In genomic region chr13:103291226-103291625, GRCh38 we compare ENCODE assay signal across 22 cellular contexts.
DNase-seq lines count a peak whose midpoint lies in the region; ATAC-seq, FAIRE-seq and TF ChIP-seq lines count a peak whose summit lies in the region.
"Had no signal": no experiment of that assay in that cellular context is flagged by ENCODE, and none has a peak within 500 bp of the region (broad histone marks: within the 10 kb centered on the region; RNA-seq: fewer than 3 reads in every experiment).

No MANE protein-coding gene starts in this region.

- no peak overlapping the region for H3K14ac ChIP-seq in neuronal stem cell (ENCODE audit: low read length)

- no peaks in the 10 kb centered on the region for H3K79me2 ChIP-seq in GM12878 (ENCODE audit: control insufficient read depth, insufficient read depth, low read length)

- H2BK12ac ChIP-seq in neuronal stem cell (ENCODE audit: low read length) = no peak overlapping the region

- BruUV-seq in GM12878 (replicated peaks; lab: Mats Ljungman, UMichigan) = no TSS peak

- H2BK120ac ChIP-seq in neuronal stem cell (ENCODE audit: low read depth, low read length) = no peak overlapping the region

- no peak overlapping the region for H3K9ac ChIP-seq in BLaER1 treated with 17β-estradiol and CSF1 and Interleukin-3, amounts not matched to agents 10 nM and 100 nM
- H3K9ac ChIP-seq in GM12878 (ENCODE audit: control insufficient read depth, insufficient read depth, low read length) (no peak overlapping the region), neuronal stem cell (ENCODE audit: low read depth, low read length, poor library complexity) (no peak overlapping the region)

- no peak overlapping the region for H3K18ac ChIP-seq in neuronal stem cell (ENCODE audit: low read length)

- H2AK5ac ChIP-seq in neuronal stem cell (ENCODE audit: low read depth, low read length) = no peak overlapping the region

- FAIRE-seq in GM12878 (lab: Jason Lieb, UNC) = no peak
- FAIRE-seq: A549, G401.6 had no signal

- no peak for TF ChIP-seq POLR2A in GM12878 (IDR thresholded peaks at IDR 0.05; ENCODE audit: low read depth, low read length)
- no peak for TF ChIP-seq POLR2A in lower leg skin (IDR thresholded peaks at IDR 0.05)

- no peak for DNase-seq in GM12878 (ENCODE audit: low read depth, low spot score)
- DNase-seq in mesothelial cell of epicardium (ENCODE audit: low spot score in 2 of 2, unreplicated experiment in 2 of 2) = no peak
- DNase-seq in neuronal stem cell (ENCODE audit: low spot score) = no peak
- no peak for DNase-seq in lower leg skin (ENCODE audit: low spot score in 2 of 2)
- DNase-seq in dedifferentiated amniotic fluid mesenchymal stem cell (ENCODE audit: extremely low spot score) = no peak
- DNase-seq: 8988T; ACHN; AML-193; BE2C; Caco-2; CD4-positive, CD25-positive, alpha-beta regulatory T cell; CD8-positive, alpha-beta T cell; DMS153; DND-41; GOT3; HCEC 1CT had no signal

- no peak for TF ChIP-seq EP300 in GM12878 (IDR thresholded peaks at IDR 0.05; ENCODE audit: borderline replicate concordance in 1 of 2, control insufficient read depth in 1 of 2, low read depth in 2 of 2, low read length in 2 of 2)

- no peaks in the 10 kb centered on the region for H3K27me3 Mint-ChIP-seq in mesothelial cell of epicardium (ENCODE audit: low read depth)
- H3K27me3 Mint-ChIP-seq: CD4-positive, CD25-positive, alpha-beta regulatory T cell had no signal

- RAD21 ChIA-PET in GM12878 (lab: Charles Lee; ENCODE audit: unreplicated experiment) = interaction anchor here (1.1 to 2.0 kb wide), 5 partner anchors 8 to 389 kb away, joined by 3 to 24 read pairs (median 4); no protein-coding TSS in a partner anchor

- H3K27ac ChIP-seq in BLaER1 treated with 17β-estradiol and CSF1 and Interleukin-3, amounts not matched to agents 10 nM and 100 nM = no peak overlapping the region
- H3K27ac ChIP-seq in GM12878 (ENCODE audit: control insufficient read depth, insufficient read depth) (no peak overlapping the region), neuronal stem cell (replicated peaks; ENCODE audit: low read length) (no peak overlapping the region)
- H3K27ac ChIP-seq: A549, C4-2B had no signal

- CTCF ChIA-PET in GM12878 (lab: Yijun Ruan, JAX) = interaction anchor here (0.8 to 1.2 kb wide), 4 partner anchors 13 to 102 kb away, joined by 3 read pairs; no protein-coding TSS in a partner anchor

- no peaks in the 10 kb centered on the region for H3K36me3 Mint-ChIP-seq in mesothelial cell of epicardium
- H3K36me3 Mint-ChIP-seq: CD4-positive, CD25-positive, alpha-beta regulatory T cell; CD8-positive, alpha-beta T cell had no signal

- intact Hi-C loops in GM12878 (cut with micrococcal nuclease; ENCODE audit: unreplicated experiment) = no loop called here
- intact Hi-C loops in lower leg skin (cut with DNase I; ENCODE audit: low total_unique reads) = no loop called here

- no peaks in the 10 kb centered on the region for H3K27me3 ChIP-seq in BLaER1 treated with 17β-estradiol and CSF1 and Interleukin-3, amounts not matched to agents 10 nM and 100 nM
- H3K27me3 ChIP-seq in GM12878 (replicated peaks in 1 of 2; ENCODE audit: control insufficient read depth in 2 of 2, insufficient read depth in 2 of 2, low read length in 1 of 2) (no peaks in the 10 kb centered on the region), neuronal stem cell (ENCODE audit: control insufficient read depth in 3 of 3, insufficient read depth in 3 of 3, low read depth in 1 of 3, low read length in 3 of 3) (no peaks in the 10 kb centered on the region)
- H3K27me3 ChIP-seq: BE2C had no signal

- H3K36me3 ChIP-seq in BLaER1 treated with 17β-estradiol and CSF1 and Interleukin-3, amounts not matched to agents 10 nM and 100 nM = no peaks in the 10 kb centered on the region
- no peaks in the 10 kb centered on the region for H3K36me3 ChIP-seq in GM12878 (ENCODE audit: control insufficient read depth in 2 of 2, insufficient read depth in 2 of 2, low read length in 1 of 2)
- no peaks in the 10 kb centered on the region for H3K36me3 ChIP-seq in neuronal stem cell (replicated peaks in 1 of 2; ENCODE audit: control insufficient read depth in 2 of 2, insufficient read depth in 2 of 2, low read length in 2 of 2)
- H3K36me3 ChIP-seq: BE2C had no signal

- H2BK5ac ChIP-seq in neuronal stem cell (ENCODE audit: low read length) = no peak overlapping the region

- POLR2A ChIA-PET in GM12878 (lab: Charles Lee) = interaction anchor here (1.7 kb wide), 1 partner anchor 15 kb away, joined by 5 read pairs; no protein-coding TSS in a partner anchor

- H3K4me3 ChIP-seq in BLaER1 treated with 17β-estradiol and CSF1 and Interleukin-3, amounts not matched to agents 10 nM and 100 nM = no peak overlapping the region
- H3K4me3 ChIP-seq in GM12878 (no peak overlapping the region), neuronal stem cell (ENCODE audit: low read length in 2 of 2) (no peak overlapping the region), lower leg skin (ENCODE audit: low read depth, poor library complexity, severe bottlenecking) (no peak overlapping the region)
- H3K4me3 ChIP-seq: A549 had no signal

- no peaks in the 10 kb centered on the region for H3K79me1 ChIP-seq in neuronal stem cell (ENCODE audit: low read depth, low read length)

- ATAC-seq in GM12878 = no peak
- ATAC-seq in HG02970 (IDR thresholded peaks at IDR 0.05; ENCODE audit: low FRiP score, unreplicated experiment) = no peak
- ATAC-seq in GM18907 (IDR thresholded peaks at IDR 0.05; ENCODE audit: unreplicated experiment) = no peak
- ATAC-seq: A549; CD8-positive, alpha-beta T cell had no signal

- no peak for TF ChIP-seq CTCF in GM12878 (IDR thresholded peaks at IDR 0.05 in 2 of 3, conservative IDR thresholded peaks at IDR 0.05 in 1 of 3; ENCODE audit: control insufficient read depth in 2 of 3, extremely low read depth in 1 of 3, insufficient read depth in 1 of 3, low read depth in 3 of 3, low read length in 3 of 3)
- no peak for TF ChIP-seq CTCF in mesothelial cell of epicardium (IDR thresholded peaks at IDR 0.05; ENCODE audit: unreplicated experiment)
- no peak for TF ChIP-seq CTCF in lower leg skin (IDR thresholded peaks at IDR 0.05)

- H2AFZ ChIP-seq in GM12878 (ENCODE audit: control insufficient read depth, low read depth, low read length) (no peak overlapping the region), neuronal stem cell (ENCODE audit: low read length) (peak overlapping the region; percentile 65)

- peaks cover 0 to 24% (median 6%) of the 10 kb centered on the region in 10 experiments; a peak in 7 of 20 replicates for H3K4me1 ChIP-seq in BLaER1 treated with 17β-estradiol and CSF1 and Interleukin-3, amounts not matched to agents 10 nM and 100 nM
- H3K4me1 ChIP-seq in GM12878 (ENCODE audit: control insufficient read depth, insufficient read depth, low read length) = no peaks in the 10 kb centered on the region
- peaks cover 2 to 18% of the 10 kb centered on the region in 2 donors for H3K4me1 ChIP-seq in neuronal stem cell (ENCODE audit: control insufficient read depth in 2 of 2, insufficient read depth in 1 of 2, low read depth in 1 of 2, low read length in 2 of 2)
- H3K4me1 ChIP-seq: A549, BE2C, Caco-2 had no signal

- H3K9me3 Mint-ChIP-seq in mesothelial cell of epicardium = peaks cover 5% of the 10 kb centered on the region
- H3K9me3 Mint-ChIP-seq: CD8-positive, alpha-beta T cell had no signal

- H3K4me2 ChIP-seq in BLaER1 treated with 17β-estradiol and CSF1 and Interleukin-3, amounts not matched to agents 10 nM and 100 nM = peak overlapping the region in 6 of 11 experiments; percentile 16 to 49 (median 34); a peak in 9 of 22 replicates
- no peak overlapping the region for H3K4me2 ChIP-seq in GM12878 (ENCODE audit: control insufficient read depth, insufficient read depth)
- no peak overlapping the region for H3K4me2 ChIP-seq in neuronal stem cell (ENCODE audit: insufficient read depth, low read length, poor library complexity, severe bottlenecking)
- H3K4me2 ChIP-seq: A549 had no signal

- peaks cover 63% of the 10 kb centered on the region for H3K4me1 Mint-ChIP-seq in mesothelial cell of epicardium
- H3K4me1 Mint-ChIP-seq: CD4-positive, CD25-positive, alpha-beta regulatory T cell had no signal

- H4K8ac ChIP-seq in neuronal stem cell (ENCODE audit: low read depth, low read length) = no peak overlapping the region

- H3K23ac ChIP-seq in neuronal stem cell (ENCODE audit: low read depth, low read length, poor library complexity) = no peak overlapping the region

- H3K4me3 Mint-ChIP-seq in mesothelial cell of epicardium = no peak overlapping the region
- H3K4me3 Mint-ChIP-seq: CD4-positive, CD25-positive, alpha-beta regulatory T cell; CD8-positive, alpha-beta T cell had no signal

- no peaks in the 10 kb centered on the region for H4K20me1 ChIP-seq in BLaER1 treated with 17β-estradiol and CSF1 and Interleukin-3, amounts not matched to agents 10 nM and 100 nM
- no peaks in the 10 kb centered on the region for H4K20me1 ChIP-seq in GM12878 (ENCODE audit: control insufficient read depth, insufficient read depth)

- no peak overlapping the region for H4K91ac ChIP-seq in neuronal stem cell (ENCODE audit: low read depth, low read length, poor library complexity)

- in situ Hi-C loops in GM12878 (cut with MboI) = no loop called here

- H3K27ac Mint-ChIP-seq in mesothelial cell of epicardium = peak overlapping the region; percentile 94
- H3K27ac Mint-ChIP-seq: CD4-positive, CD25-positive, alpha-beta regulatory T cell; CD8-positive, alpha-beta T cell had no signal

- no peak overlapping the region for H3K4ac ChIP-seq in neuronal stem cell (ENCODE audit: low read length)

- H2BK15ac ChIP-seq in neuronal stem cell (ENCODE audit: low read length) = no peak overlapping the region

- TF ChIP-seq RAD21 in GM12878 (IDR thresholded peaks at IDR 0.05; ENCODE audit: insufficient read depth, low read depth, low read length) = no peak

- H3K9me3 ChIP-seq in BLaER1 treated with 17β-estradiol and CSF1 and Interleukin-3, amounts not matched to agents 10 nM and 100 nM (replicated peaks in 1 of 11) = peaks cover 0 to 11% (median 4%) of the 10 kb centered on the region in 11 experiments; a peak in 11 of 22 replicates
- H3K9me3 ChIP-seq in GM12878 (replicated peaks; ENCODE audit: control insufficient read depth, insufficient read depth, low read length) = no peaks in the 10 kb centered on the region
- H3K9me3 ChIP-seq in neuronal stem cell (replicated peaks in 1 of 2; ENCODE audit: control insufficient read depth in 2 of 2, insufficient read depth in 1 of 2, low read depth in 1 of 2, low read length in 2 of 2) = no peaks in the 10 kb centered on the region
- H3K9me3 ChIP-seq: A549, BE2C, Caco-2 had no signal

- 42% methylated on average over 3 of the region's 3 CpGs for WGBS in GM12878 (ENCODE audit: insufficient coverage, insufficient replicate concordance, low lambda C conversion rate, missing lambda C conversion rate)
- no CpG with 5 or more reads among the region's 3 CpGs for WGBS in neuronal stem cell (ENCODE audit: extremely low coverage in 2 of 2, insufficient read length in 2 of 2, insufficient replicate concordance in 1 of 2), 2 donors
- 86 to 93% methylated on average over 3 of the region's 3 CpGs for WGBS in lower leg skin, 2 donors

- SMC1A ChIA-PET in GM12878 (lab: Charles Lee; ENCODE audit: uncharacterized antibody, unreplicated experiment) = interaction anchor here (0.9 to 4.3 kb wide), 10 partner anchors 11 to 375 kb away, joined by 3 to 41 read pairs (median 4); no protein-coding TSS in a partner anchor

TF ChIP-seq in GM12878, 131 proteins besides CTCF, POLR2A, EP300 and RAD21 (continues in another document):
- TF ChIP-seq PML (IDR thresholded peaks at IDR 0.05; ENCODE audit: low read length) (no peak), CHD1 (IDR thresholded peaks at IDR 0.05; ENCODE audit: low read depth, low read length) (no peak)

Comparison
In these comparisons a context has a peak if more than half of its experiments do, and no peak if none do; other contexts are left out.
1. H3K4me2 ChIP-seq: peak in BLaER1 treated with 17β-estradiol and CSF1 and Interleukin-3, amounts not matched to agents 10 nM and 100 nM (6 of 11); none in GM12878 (single experiment) and neuronal stem cell (single experiment).